Comparison of ENCODE assay signal across 19 cellular contexts in genomic region chr3:124766113-124767095, GRCh38.
"Had no signal": no experiment of that assay in that cellular context is flagged by ENCODE, and none has a peak within 500 bp of the region (broad histone marks: within the 10 kb centered on the region; RNA-seq: fewer than 3 reads in every experiment).

No MANE protein-coding gene starts in this region.

- H3K4me3 ChIP-seq: breast epithelium, left lung, lung, right atrium auricular region, upper lobe of right lung had no signal

- H3K27ac Mint-ChIP-seq: activated CD8-positive, alpha-beta T cell treated with anti-CD3 and anti-CD28 coated beads for 36 hours; activated naive CD4-positive, alpha-beta T cell treated with anti-CD3 and anti-CD28 coated beads, Interleukin-2, amount 50 U/mL, for 72 hours; T-helper 17 cell had no signal

- ATAC-seq: activated CD8-positive, alpha-beta T cell treated with anti-CD3 and anti-CD28 coated beads for 36 hours; activated naive CD4-positive, alpha-beta T cell treated with anti-CD3 and anti-CD28 coated beads, Interleukin-2, amount 50 U/mL, for 72 hours; left lung; stimulated activated naive CD8-positive, alpha-beta T cell treated with anti-CD3 and anti-CD28 coated beads, Interleukin-15, Interleukin-2, amounts not matched to agents 100 U/mL and 50 U/mL, for 24 hours; T-helper 17 cell; upper lobe of right lung had no signal

- H3K9me3 ChIP-seq: breast epithelium, left lung, right atrium auricular region, upper lobe of right lung had no signal

- DNase-seq: activated CD4-positive, alpha-beta T cell treated with anti-CD3 and anti-CD28 coated beads, Interleukin-2, amount 50 U/mL, for 1 hour; activated CD4-positive, CD25-positive, alpha-beta regulatory T cell treated with anti-CD3 and anti-CD28 coated beads, Interleukin-2, amount 50 U/mL, for 72 hours; activated CD8-positive, alpha-beta T cell treated with anti-CD3 and anti-CD28 coated beads for 36 hours; activated naive CD4-positive, alpha-beta T cell; activated T-cell treated with anti-CD3 and anti-CD28 coated beads, Interleukin-2, amount 50 U/mL, for 48 hours; dermis blood vessel endothelial cell; effector CD4-positive, alpha-beta T cell; glutamatergic neuron; left lung; naive B cell; stimulated activated CD4-positive, alpha-beta T cell treated with anti-CD3 and anti-CD28 coated beads, Interleukin-2, amount 100 ng/mL, for 48 hours; stimulated activated naive CD8-positive, alpha-beta T cell treated with anti-CD3 and anti-CD28 coated beads, Interleukin-15, Interleukin-2, amounts not matched to agents 100 U/mL and 50 U/mL, for 24 hours; T-helper 17 cell; upper lobe of right lung had no signal

- H3K36me3 ChIP-seq: breast epithelium had no signal

- H3K36me3 Mint-ChIP-seq: activated naive CD4-positive, alpha-beta T cell treated with anti-CD3 and anti-CD28 coated beads, Interleukin-2, amount 50 U/mL, for 72 hours; naive B cell had no signal

- H3K9me3 Mint-ChIP-seq: activated CD8-positive, alpha-beta T cell treated with anti-CD3 and anti-CD28 coated beads for 36 hours; activated naive CD4-positive, alpha-beta T cell treated with anti-CD3 and anti-CD28 coated beads, Interleukin-2, amount 50 U/mL, for 72 hours; central memory CD8-positive, alpha-beta T cell; naive B cell had no signal

- H3K4me3 Mint-ChIP-seq: activated CD8-positive, alpha-beta T cell treated with anti-CD3 and anti-CD28 coated beads for 36 hours; central memory CD8-positive, alpha-beta T cell; T-helper 17 cell had no signal

- H3K27ac ChIP-seq: breast epithelium, left lung, right atrium auricular region, upper lobe of right lung had no signal

- H3K27me3 ChIP-seq: breast epithelium, left lung, right atrium auricular region, upper lobe of right lung had no signal
